8 cellular contexts compared by ENCODE assay signal in the genomic region with DNA sequence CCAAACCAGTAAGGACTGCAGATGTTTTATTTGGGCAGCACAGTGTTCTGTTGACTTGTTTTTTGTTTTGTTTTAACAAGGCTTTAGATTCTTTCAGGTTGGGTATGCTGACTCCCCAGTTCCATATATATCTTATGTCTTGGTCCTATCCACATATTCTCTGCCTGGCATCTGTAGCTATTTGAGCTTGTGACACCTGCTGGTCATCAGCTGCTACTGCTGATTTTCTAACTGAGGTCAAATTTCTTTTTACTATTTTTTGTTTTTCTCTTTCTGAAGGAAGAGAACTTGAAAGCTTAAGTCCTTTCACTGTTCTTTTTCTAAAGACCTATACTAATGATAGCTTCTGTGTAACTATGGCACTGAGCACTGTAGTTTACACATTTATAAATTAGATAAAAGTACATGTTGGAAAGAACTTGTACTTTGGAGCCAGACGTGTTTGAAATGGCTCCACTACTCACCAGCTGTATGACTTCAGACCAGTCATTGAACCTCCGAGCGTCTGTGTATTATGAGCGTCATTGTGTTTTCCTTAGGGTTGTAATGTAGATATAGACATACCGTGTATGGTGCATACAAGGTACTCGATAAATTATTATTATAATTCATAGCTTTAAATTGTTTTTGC.
DNase-seq lines count a peak whose midpoint lies in the region; ATAC-seq and TF ChIP-seq lines count a peak whose summit lies in the region.

No MANE protein-coding gene starts in this region.

- H3K36me3 ChIP-seq in GM23248 (ENCODE audit: low read depth): peaks cover 4% of the 10 kb centered on the region; the same call in 1 of the 2 replicates
- peaks cover 58% of the 10 kb centered on the region for H3K36me3 ChIP-seq in adipocyte (ENCODE audit: control insufficient read depth, insufficient read depth, low read length, severe bottlenecking)
- H3K36me3 ChIP-seq in left ventricle myocardium inferior: peaks cover 60% of the 10 kb centered on the region
- H3K36me3 ChIP-seq in sigmoid colon: peaks cover 0 to 45% (median 8%) of the 10 kb centered on the region in 4 donors

- in situ Hi-C loops in GM23248 (cut with MboI): no loop called here

- no peak for ATAC-seq in GM21526 (IDR thresholded peaks at IDR 0.05; ENCODE audit: low FRiP score, unreplicated experiment)

- peak; percentile 67 for DNase-seq in DMS 273 (lab: John Stamatoyannopoulos, UW; ENCODE audit: unreplicated experiment)
- peak; percentile 82 for DNase-seq in GM23248
- peak; percentile 49 for DNase-seq in NCI-H2171 treated with DMSO at 0.1 percent for 48 hours (lab: John Stamatoyannopoulos, UW)
- peak; percentile 85 for DNase-seq in adipocyte (ENCODE audit: low read depth)
- DNase-seq in left ventricle myocardium inferior: no peak
- DNase-seq in sigmoid colon: no peak
- no peak for DNase-seq in stimulated activated naive CD4-positive, alpha-beta T cell treated with Interleukin-2 at 50 U/mL for 16 hours (lab: John Stamatoyannopoulos, UW)

- 66 to 72% methylated on average over 6 of the region's 6 CpGs for WGBS in GM23248 (ENCODE audit: low coverage in 1 of 2, low lambda C conversion rate in 2 of 2, missing lambda C conversion rate in 2 of 2), 2 experiments
- 60 to 71% methylated on average over 6 of the region's 6 CpGs for WGBS in sigmoid colon, 2 donors

- no peaks in the 10 kb centered on the region for H3K9me3 ChIP-seq in GM23248 (ENCODE audit: low read depth)
- H3K9me3 ChIP-seq in adipocyte (ENCODE audit: control insufficient read depth, low read length): no peaks in the 10 kb centered on the region
- H3K9me3 ChIP-seq in left ventricle myocardium inferior (replicated peaks): no peaks in the 10 kb centered on the region
- no peaks in the 10 kb centered on the region for H3K9me3 ChIP-seq in sigmoid colon

- H2AFZ ChIP-seq in GM23248: no peak overlapping the region

- H3K9ac ChIP-seq in GM23248 (no peak overlapping the region), adipocyte (ENCODE audit: low read length) (peak overlapping the region; percentile 31)

- H3F3A ChIP-seq in GM23248 (ENCODE audit: insufficient read depth): peaks cover 6% of the 10 kb centered on the region

- TF ChIP-seq EP300 in sigmoid colon (IDR thresholded peaks at IDR 0.05): no peak

- no peak for TF ChIP-seq POLR2A in sigmoid colon (IDR thresholded peaks at IDR 0.05)

- H3K27ac ChIP-seq in GM23248 (no peak overlapping the region), left ventricle myocardium inferior (replicated peaks) (peak overlapping the region; percentile 27), sigmoid colon (no peak overlapping the region)

- intact Hi-C loops in left ventricle myocardium inferior (cut with micrococcal nuclease): loop anchor here (10.0 kb wide), 1 partner anchor 134 kb away; no protein-coding TSS in a partner anchor
- intact Hi-C loops in sigmoid colon (cut with DNase I): loop anchor here (2.0 kb wide), 1 partner anchor 146 kb away; no protein-coding TSS in a partner anchor

- H3K4me1 ChIP-seq in GM23248 (ENCODE audit: insufficient read depth) (peaks cover 10% of the 10 kb centered on the region), adipocyte (ENCODE audit: control insufficient read depth, insufficient read depth, low read length) (peaks cover 15% of the 10 kb centered on the region), left ventricle myocardium inferior (peaks cover 4% of the 10 kb centered on the region), sigmoid colon (peaks cover 0 to 6% (median 0%) of the 10 kb centered on the region in 4 donors)

- TF ChIP-seq CTCF in left ventricle myocardium inferior (IDR thresholded peaks at IDR 0.05; ENCODE audit: borderline replicate concordance): peak; percentile 89
- peak; percentile 66 to 81 (median 78) for TF ChIP-seq CTCF in sigmoid colon (IDR thresholded peaks at IDR 0.05)

- no peak overlapping the region for H3K4me2 ChIP-seq in GM23248 (ENCODE audit: unreplicated experiment)

- no peaks in the 10 kb centered on the region for H4K20me1 ChIP-seq in GM23248 (ENCODE audit: insufficient read depth)

- H3K4me3 ChIP-seq in GM23248: no peak overlapping the region
- H3K4me3 ChIP-seq in adipocyte (ENCODE audit: low read length): no peak overlapping the region
- H3K4me3 ChIP-seq in left ventricle myocardium inferior: no peak overlapping the region
- H3K4me3 ChIP-seq in sigmoid colon: no peak overlapping the region

- H3K27me3 ChIP-seq in GM23248 (replicated peaks; ENCODE audit: insufficient read depth): no peaks in the 10 kb centered on the region
- H3K27me3 ChIP-seq in adipocyte (replicated peaks; ENCODE audit: control insufficient read depth, insufficient read depth, low read length): no peaks in the 10 kb centered on the region
- no peaks in the 10 kb centered on the region for H3K27me3 ChIP-seq in left ventricle myocardium inferior (ENCODE audit: low read depth)
- no peaks in the 10 kb centered on the region for H3K27me3 ChIP-seq in sigmoid colon

- no peaks in the 10 kb centered on the region for H3K79me2 ChIP-seq in GM23248 (ENCODE audit: insufficient read depth)

- no peaks in the 10 kb centered on the region for H3K9me2 ChIP-seq in GM23248 (ENCODE audit: insufficient read depth)

Comparison
In these comparisons a context has a peak if more than half of its experiments do, and no peak if none do; other contexts are left out.
1. DNase-seq: peak in DMS 273 (single experiment), GM23248 (single experiment), NCI-H2171 treated with DMSO at 0.1 percent for 48 hours (single experiment) and adipocyte (single experiment); none in left ventricle myocardium inferior (single experiment), sigmoid colon (single experiment) and stimulated activated naive CD4-positive, alpha-beta T cell treated with Interleukin-2 at 50 U/mL for 16 hours (single experiment).